Comparison of ENCODE assay signal across 26 cellular contexts in genomic region chr13:67314405-67314804, GRCh38.
"Had no signal": no experiment of that assay in that cellular context is flagged by ENCODE, and none has a peak within 500 bp of the region (broad histone marks: within the 10 kb centered on the region; RNA-seq: fewer than 3 reads in every experiment).

No MANE protein-coding gene starts in this region.

- H3K36me3 ChIP-seq: ovary, right lobe of liver, sigmoid colon, stomach, thoracic aorta, thyroid gland, tibial nerve, upper lobe of left lung, vagina had no signal

- DNase-seq: naive thymus-derived CD8-positive, alpha-beta T cell; nephron progenitor cell; occipital lobe; ovary; posterior cingulate gyrus; psoas muscle; right lobe of liver; sigmoid colon; small intestine; stimulated activated CD4-positive, alpha-beta T cell treated with anti-CD3 and anti-CD28 coated beads, Interleukin-15, amount 100 ng/mL, for 24 hours; stimulated activated CD4-positive, alpha-beta T cell treated with anti-CD3 and anti-CD28 coated beads, Interleukin-2, amount 100 ng/mL, for 24 hours; stimulated activated CD4-positive, alpha-beta T cell treated with anti-CD3 and anti-CD28 coated beads, Interleukin-2, amount 100 ng/mL, for 48 hours; stimulated activated CD4-positive, alpha-beta T cell treated with anti-CD3 and anti-CD28 coated beads, Interleukin-4, amount 100 ng/mL, for 24 hours; stimulated activated naive B cell treated with anti-CD40 and anti-IgM and Interleukin-4, amounts not matched to agents 10 μg/mL and 1 μg/mL and 100 μg/mL, for 72 hours; stimulated activated naive CD4-positive, alpha-beta T cell treated with Interleukin-2 at 50 U/mL for 16 hours; stomach; thyroid gland; trophoblast cell; upper lobe of left lung had no signal

- H3K9me3 ChIP-seq: ovary, psoas muscle, right lobe of liver, sigmoid colon, stomach, thoracic aorta, thyroid gland, tibial nerve, upper lobe of left lung, vagina had no signal

- H3K79me2 ChIP-seq: parathyroid adenoma had no signal

- H3K4me3 ChIP-seq: ovary, psoas muscle, right lobe of liver, sigmoid colon, stomach, thoracic aorta, thyroid gland, tibial nerve, upper lobe of left lung, vagina had no signal

- H3K4me1 ChIP-seq: parathyroid adenoma, psoas muscle, right lobe of liver, sigmoid colon, stomach, thyroid gland, tibial nerve, upper lobe of left lung, vagina had no signal

- H3K9ac ChIP-seq: parathyroid adenoma had no signal

- FAIRE-seq: small intestine, urothelium cell line had no signal

- ATAC-seq: naive thymus-derived CD8-positive, alpha-beta T cell; natural killer cell treated with Interleukin-12 subunit alpha and Interleukin-12 subunit beta and Interleukin-15 and Interleukin-18, amount 100 ng/mL, for 72 hours; psoas muscle; right lobe of liver; stimulated activated effector memory CD8-positive, alpha-beta T cell treated with anti-CD3 and anti-CD28 coated beads, Interleukin-12 subunit alpha, Interleukin-12 subunit beta, amount 100 ng/mL, for 72 hours; stimulated activated naive B cell treated with anti-CD40 and anti-IgM and Interleukin-4, amounts not matched to agents 10 μg/mL and 1 μg/mL and 100 μg/mL, for 72 hours had no signal

- H3K27ac ChIP-seq: ovary, parathyroid adenoma, psoas muscle, right lobe of liver, sigmoid colon, stomach, thoracic aorta, thyroid gland, tibial nerve, upper lobe of left lung, vagina had no signal

- H3K27me3 ChIP-seq: ovary, right lobe of liver, sigmoid colon, stomach, thyroid gland, tibial nerve, upper lobe of left lung, vagina had no signal

- H2AFZ ChIP-seq: parathyroid adenoma had no signal
